In the genomic region with DNA sequence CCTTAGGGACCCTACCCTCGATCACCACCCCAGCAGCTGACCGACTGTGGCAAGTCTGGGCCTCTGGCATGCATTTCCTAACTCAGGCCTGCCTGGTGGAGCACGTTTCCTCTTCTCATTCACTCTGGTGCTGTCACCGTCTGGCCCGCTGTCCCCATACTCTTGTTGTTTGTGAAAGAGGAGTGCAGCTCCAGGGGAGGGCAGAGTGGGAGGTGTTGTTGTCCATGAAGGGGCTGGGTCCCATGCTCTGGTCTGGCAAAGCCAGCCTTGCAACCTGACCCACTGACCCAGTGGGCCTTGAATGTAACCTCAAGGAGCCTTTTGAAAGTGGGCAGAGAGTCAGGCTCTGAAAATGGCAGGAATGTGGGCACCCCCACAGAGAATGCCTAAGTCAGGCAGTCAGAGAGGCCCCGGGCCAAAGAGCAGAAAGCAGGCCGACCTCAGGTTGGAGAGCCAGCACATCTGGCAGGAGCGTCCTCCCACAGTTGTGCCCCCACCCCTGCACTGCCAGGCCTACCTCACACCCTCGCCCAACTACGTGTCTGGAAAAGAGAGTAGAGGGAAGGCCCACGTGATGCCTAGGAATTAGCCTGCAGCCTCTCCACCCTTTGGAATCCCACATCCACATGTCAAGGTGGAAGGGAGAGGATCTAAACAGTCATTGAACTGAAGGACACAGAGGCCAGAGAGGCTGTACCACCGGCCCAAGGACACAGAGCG, we compare ENCODE assay signal across 10 cellular contexts. TPM values are rescaled to one million over a fixed set of nuclear protein-coding genes. Genes with fewer than 3 reads are reported as not detected.
DNase-seq lines count a peak whose midpoint lies in the region; ATAC-seq and TF ChIP-seq lines count a peak whose summit lies in the region.
"Had no signal": no experiment of that assay in that cellular context is flagged by ENCODE, and none has a peak within 500 bp of the region (broad histone marks: within the 10 kb centered on the region; RNA-seq: fewer than 3 reads in every experiment).

No MANE protein-coding gene starts in this region.

- no peaks in the 10 kb centered on the region for H3K36me3 ChIP-seq in CD4-positive, CD25-positive, alpha-beta regulatory T cell (ENCODE audit: control insufficient read depth, insufficient read depth, low read length)
- no peaks in the 10 kb centered on the region for H3K36me3 ChIP-seq in breast epithelium
- H3K36me3 ChIP-seq: esophagus squamous epithelium had no signal

- H3K4me3 ChIP-seq in CD4-positive, CD25-positive, alpha-beta regulatory T cell (ENCODE audit: low read depth, low read length) = no peak overlapping the region
- no peak overlapping the region for H3K4me3 ChIP-seq in breast epithelium
- H3K4me3 ChIP-seq: esophagus squamous epithelium had no signal

- H3K9me3 Mint-ChIP-seq in CD4-positive, CD25-positive, alpha-beta regulatory T cell = no peaks in the 10 kb centered on the region
- peaks cover 0 to 2% (median 0%) of the 10 kb centered on the region in 3 donors for H3K9me3 Mint-ChIP-seq in IgD-negative memory B cell

- H3K9me3 ChIP-seq in CD4-positive, CD25-positive, alpha-beta regulatory T cell (ENCODE audit: control insufficient read depth in 2 of 2, low read length in 2 of 2) = no peaks in the 10 kb centered on the region
- no peaks in the 10 kb centered on the region for H3K9me3 ChIP-seq in breast epithelium
- H3K9me3 ChIP-seq: esophagus squamous epithelium had no signal

- peak overlapping the region in 1 of 4 donors; percentile 51 for H3K4me3 Mint-ChIP-seq in CD4-positive, CD25-positive, alpha-beta regulatory T cell
- peak overlapping the region; percentile 6 to 92 (median 68) for H3K4me3 Mint-ChIP-seq in IgD-negative memory B cell

- no peak for TF ChIP-seq POLR2A in breast epithelium (IDR thresholded peaks at IDR 0.05)

- ATAC-seq in CD4-positive, CD25-positive, alpha-beta regulatory T cell (ENCODE audit: low read depth in 2 of 2) = no peak
- ATAC-seq in HG03442 (IDR thresholded peaks at IDR 0.05; ENCODE audit: unreplicated experiment) = no peak

- intact Hi-C loops in breast epithelium (cut with DNase I; ENCODE audit: low total_unique reads) = no loop called here

- no peaks in the 10 kb centered on the region for H3K27me3 Mint-ChIP-seq in CD4-positive, CD25-positive, alpha-beta regulatory T cell
- no peaks in the 10 kb centered on the region for H3K27me3 Mint-ChIP-seq in IgD-negative memory B cell

- H3K4me1 Mint-ChIP-seq in CD4-positive, CD25-positive, alpha-beta regulatory T cell = peaks cover 0 to 12% (median 5%) of the 10 kb centered on the region in 4 donors
- H3K4me1 Mint-ChIP-seq in IgD-negative memory B cell = peaks cover 62 to 78% (median 76%) of the 10 kb centered on the region in 3 donors

- no peaks in the 10 kb centered on the region for H3K4me1 ChIP-seq in CD4-positive, CD25-positive, alpha-beta regulatory T cell (ENCODE audit: control insufficient read depth, insufficient read depth, low read length, poor library complexity, severe bottlenecking)
- peaks cover 0 to 10% of the 10 kb centered on the region in 2 donors for H3K4me1 ChIP-seq in breast epithelium

- peak overlapping the region in 2 of 3 donors; percentile 5 to 20 for H3K27ac Mint-ChIP-seq in CD4-positive, CD25-positive, alpha-beta regulatory T cell
- H3K27ac Mint-ChIP-seq in IgD-negative memory B cell = peak overlapping the region in 2 of 3 donors; percentile 75 to 77

- H3K27me3 ChIP-seq in CD4-positive, CD25-positive, alpha-beta regulatory T cell (ENCODE audit: control insufficient read depth, insufficient read depth, low read length) = no peaks in the 10 kb centered on the region
- H3K27me3 ChIP-seq in breast epithelium = no peaks in the 10 kb centered on the region
- H3K27me3 ChIP-seq: esophagus squamous epithelium had no signal

- H3K27ac ChIP-seq in CD4-positive, CD25-positive, alpha-beta regulatory T cell (ENCODE audit: insufficient read depth, low read length, poor library complexity, severe bottlenecking) = no peak overlapping the region
- H3K27ac ChIP-seq in breast epithelium = peak overlapping the region; percentile 73 to 77

- TF ChIP-seq CTCF in breast epithelium (IDR thresholded peaks at IDR 0.05) = no peak

- DNase-seq in CD4-positive, CD25-positive, alpha-beta regulatory T cell = no peak
- DNase-seq in breast epithelium (ENCODE audit: low spot score in 2 of 2) = peak in 1 of 2 donors; percentile 79
- peak; percentile 88 for DNase-seq in myocyte (ENCODE audit: low read depth)
- no peak for DNase-seq in activated CD4-positive, alpha-beta T cell treated with anti-CD3 and anti-CD28 coated beads for 1 hour
- DNase-seq in DMS79 treated with DMSO at 0.1 percent for 48 hours (lab: John Stamatoyannopoulos, UW) = no peak
- no peak for DNase-seq in mucosa of gallbladder (ENCODE audit: low spot score)
- DNase-seq: esophagus squamous epithelium, T-helper 1 cell had no signal

- no peaks in the 10 kb centered on the region for H3K36me3 Mint-ChIP-seq in CD4-positive, CD25-positive, alpha-beta regulatory T cell
- no peaks in the 10 kb centered on the region for H3K36me3 Mint-ChIP-seq in IgD-negative memory B cell

RNA-seq across cellular contexts. Expression of a gene that starts 10.9 kb away (rescaled TPM):
- 5.0 TPM for total RNA-seq in CD4-positive, CD25-positive, alpha-beta regulatory T cell
- polyA plus RNA-seq in CD4-positive, CD25-positive, alpha-beta regulatory T cell = under 1 TPM in 3 of 4 donors, not detected in 1; 0.09 to 0.39 (median 0.11) TPM
- 5.0 TPM for polyA plus RNA-seq in IgD-negative memory B cell
- total RNA-seq in breast epithelium = 1 to 10 TPM in 1 of 3 donors, under 1 TPM in 2; 0.80 to 1.3 (median 0.88) TPM
- 9.5 and 11.4 TPM in 2 replicates for total RNA-seq in myocyte
- polyA plus RNA-seq in myocyte (2012) = 65.2 TPM
- total RNA-seq in mucosa of gallbladder = 3.2 TPM

RNA-seq across cellular contexts. Expression of a gene that starts 38.1 kb away (rescaled TPM):
- 30.9 TPM for total RNA-seq in CD4-positive, CD25-positive, alpha-beta regulatory T cell
- 100 to 1,000 TPM; 123 to 177 (median 144) TPM for polyA plus RNA-seq in CD4-positive, CD25-positive, alpha-beta regulatory T cell
- 123 TPM for polyA plus RNA-seq in IgD-negative memory B cell
- total RNA-seq in breast epithelium = 10 to 100 TPM; 39.0 to 48.9 (median 44.5) TPM
- 44.4 and 63.2 TPM in 2 replicates for total RNA-seq in myocyte
- polyA plus RNA-seq in myocyte (2012) = 55.1 TPM
- 43.1 TPM for total RNA-seq in mucosa of gallbladder

RNA-seq across cellular contexts. Expression of a gene that starts 55.4 kb away (rescaled TPM):
- not detected for total RNA-seq in CD4-positive, CD25-positive, alpha-beta regulatory T cell
- not detected for polyA plus RNA-seq in CD4-positive, CD25-positive, alpha-beta regulatory T cell
- not detected for polyA plus RNA-seq in IgD-negative memory B cell
- total RNA-seq in breast epithelium (1 to 10 TPM; 1.1 to 4.6 (median 1.3) TPM), myocyte (not detected in 2 replicates), mucosa of gallbladder (0.72 TPM)
- 0.10 TPM for polyA plus RNA-seq in myocyte (2012)
